9 cellular contexts compared by ENCODE assay signal in the genomic region with DNA sequence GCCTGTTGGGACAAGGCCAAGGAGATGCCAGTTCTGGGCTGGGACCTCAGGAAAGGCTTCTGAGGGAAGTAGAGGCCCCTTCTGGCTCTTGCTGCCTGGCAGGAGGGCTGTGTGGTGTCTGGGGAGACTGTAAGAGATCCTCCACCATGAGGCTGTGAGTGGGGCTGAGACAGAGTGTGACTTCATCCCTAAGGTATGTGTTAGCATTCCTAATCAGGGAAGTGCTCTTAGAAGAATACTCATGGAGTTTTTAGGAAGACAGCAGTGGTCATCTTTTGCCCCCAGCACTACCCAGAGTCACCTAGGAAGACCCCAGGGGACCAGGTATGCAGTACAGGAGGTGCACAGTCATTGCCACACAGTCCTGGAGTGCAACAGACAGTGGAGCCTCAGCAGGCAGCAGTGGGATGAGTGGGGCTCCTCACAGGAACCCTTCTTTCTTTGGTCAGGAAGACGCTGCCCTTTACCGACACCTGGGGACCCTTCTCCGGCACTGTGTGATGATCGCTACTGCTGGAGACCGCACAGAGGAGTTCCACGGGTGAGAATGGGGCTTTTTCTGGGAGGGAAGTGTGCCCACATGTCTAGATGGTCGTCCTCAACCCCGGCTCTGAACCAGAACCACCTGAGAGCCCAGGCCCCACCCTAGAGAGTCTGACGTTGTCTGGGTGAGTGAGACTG. TPM values are rescaled to one million over a fixed set of nuclear protein-coding genes. Genes with fewer than 3 reads are reported as not detected.
A peak's percentile ranks its signal among the peaks of the same experiment; 100 is the strongest.
DNase-seq lines count a peak whose midpoint lies in the region; ATAC-seq, FAIRE-seq and TF ChIP-seq lines count a peak whose summit lies in the region.
"Had no signal": no experiment of that assay in that cellular context is flagged by ENCODE, and none has a peak within 500 bp of the region (broad histone marks: within the 10 kb centered on the region; RNA-seq: fewer than 3 reads in every experiment).

No MANE protein-coding gene starts in this region.

- no peaks in the 10 kb centered on the region for H3K9me3 ChIP-seq in CD8-positive, alpha-beta memory T cell (ENCODE audit: low read length)
- H3K9me3 ChIP-seq in OCI-LY1 (ENCODE audit: low read length) (no peaks in the 10 kb centered on the region), neural progenitor cell (ENCODE audit: low read depth) (no peaks in the 10 kb centered on the region)
- H3K9me3 ChIP-seq: HAP-1 had no signal

- H3K4me3 Mint-ChIP-seq in CD8-positive, alpha-beta memory T cell = peak overlapping the region; percentile 29 to 100 (median 97)
- peak overlapping the region; percentile 87 for H3K4me3 Mint-ChIP-seq in dendritic cell treated with granulocyte-macrophage colony-stimulating factor and Interleukin-4, amounts not matched to agents 40 ng/mL and 50 ng/mL, for 4 days
- peak overlapping the region; percentile 99 for H3K4me3 Mint-ChIP-seq in neural progenitor cell

- H3K4me1 Mint-ChIP-seq in CD8-positive, alpha-beta memory T cell = peaks cover 24 to 47% (median 33%) of the 10 kb centered on the region in 3 donors
- H3K4me1 Mint-ChIP-seq in dendritic cell treated with granulocyte-macrophage colony-stimulating factor and Interleukin-4, amounts not matched to agents 40 ng/mL and 50 ng/mL, for 4 days (ENCODE audit: low read depth) = peaks cover 45% of the 10 kb centered on the region
- peaks cover 19% of the 10 kb centered on the region for H3K4me1 Mint-ChIP-seq in neural progenitor cell

- TF ChIP-seq CTCF in OCI-LY1 (IDR thresholded peaks at IDR 0.05; ENCODE audit: low read length) (no peak), neural progenitor cell (IDR thresholded peaks at IDR 0.05) (no peak)

- peaks cover 0 to 8% of the 10 kb centered on the region in 2 donors for H3K27me3 Mint-ChIP-seq in CD8-positive, alpha-beta memory T cell
- no peaks in the 10 kb centered on the region for H3K27me3 Mint-ChIP-seq in dendritic cell treated with granulocyte-macrophage colony-stimulating factor and Interleukin-4, amounts not matched to agents 40 ng/mL and 50 ng/mL, for 4 days
- peaks cover 2% of the 10 kb centered on the region for H3K27me3 Mint-ChIP-seq in neural progenitor cell (ENCODE audit: insufficient read depth, low read depth)

- H3K9me2 ChIP-seq in OCI-LY1 (ENCODE audit: low read depth, low read length) = no peaks in the 10 kb centered on the region

- TF ChIP-seq POLR2A in GM12891 (IDR thresholded peaks at IDR 0.05; ENCODE audit: low read depth, low read length) = no peak

- H4K20me1 ChIP-seq in OCI-LY1 (ENCODE audit: insufficient read depth, low read length) (no peaks in the 10 kb centered on the region), neural progenitor cell (ENCODE audit: low read depth) (peaks cover 20% of the 10 kb centered on the region)

- H3K4me2 ChIP-seq in OCI-LY1 (ENCODE audit: low read length) = peak overlapping the region; percentile 68
- H3K4me2 ChIP-seq in neural progenitor cell = no peak overlapping the region

- peaks cover 33% of the 10 kb centered on the region for H3K4me1 ChIP-seq in CD8-positive, alpha-beta memory T cell (ENCODE audit: insufficient read depth, low read length)
- peaks cover 26% of the 10 kb centered on the region for H3K4me1 ChIP-seq in OCI-LY1 (ENCODE audit: insufficient read depth, low read length, severe bottlenecking)
- H3K4me1 ChIP-seq in neural progenitor cell = peaks cover 11% of the 10 kb centered on the region

- H3K36me3 ChIP-seq in CD8-positive, alpha-beta memory T cell (ENCODE audit: insufficient read depth, low read length) = peaks cover 62% of the 10 kb centered on the region
- H3K36me3 ChIP-seq in OCI-LY1 (ENCODE audit: insufficient read depth, low read length) (peaks cover 61% of the 10 kb centered on the region), neural progenitor cell (no peaks in the 10 kb centered on the region)

- CTCF ChIA-PET in CD8-positive, alpha-beta memory T cell (lab: Charles Lee) = no interaction called here

- H3K4me3 ChIP-seq in CD8-positive, alpha-beta memory T cell (ENCODE audit: low read length) = no peak overlapping the region
- H3K4me3 ChIP-seq in OCI-LY1 (ENCODE audit: low read depth, low read length, poor library complexity, severe bottlenecking) = peak overlapping the region; percentile 70
- no peak overlapping the region for H3K4me3 ChIP-seq in neural progenitor cell

- POLR2A ChIA-PET in CD8-positive, alpha-beta memory T cell (lab: Charles Lee) = no interaction called here

- H3K27me3 ChIP-seq in CD8-positive, alpha-beta memory T cell (ENCODE audit: insufficient read depth, low read length, poor library complexity, severe bottlenecking) = no peaks in the 10 kb centered on the region
- H3K27me3 ChIP-seq in OCI-LY1 (ENCODE audit: insufficient read depth, low read length) = no peaks in the 10 kb centered on the region
- H3K27me3 ChIP-seq in neural progenitor cell = no peaks in the 10 kb centered on the region

- intact Hi-C loops in dendritic cell treated with granulocyte-macrophage colony-stimulating factor and Interleukin-4, amounts not matched to agents 40 ng/mL and 50 ng/mL, for 4 days (cut with micrococcal nuclease) = no loop called here

- no peak for ATAC-seq in HG03342 (IDR thresholded peaks at IDR 0.05; ENCODE audit: unreplicated experiment)
- no peak for ATAC-seq in GM19328 (IDR thresholded peaks at IDR 0.05; ENCODE audit: unreplicated experiment)

- H3K27ac Mint-ChIP-seq in CD8-positive, alpha-beta memory T cell = peak overlapping the region; percentile 24 to 100 (median 86)
- peak overlapping the region; percentile 99 for H3K27ac Mint-ChIP-seq in dendritic cell treated with granulocyte-macrophage colony-stimulating factor and Interleukin-4, amounts not matched to agents 40 ng/mL and 50 ng/mL, for 4 days
- H3K27ac Mint-ChIP-seq in neural progenitor cell = no peak overlapping the region

- H3K79me2 ChIP-seq in OCI-LY1 (ENCODE audit: insufficient read depth, low read length) = no peaks in the 10 kb centered on the region
- peaks cover 41% of the 10 kb centered on the region for H3K79me2 ChIP-seq in neural progenitor cell (ENCODE audit: low read depth)

- H3K9ac ChIP-seq in OCI-LY1 (ENCODE audit: low read length) (peak overlapping the region; percentile 79; the same call in 1 of the 2 replicates), neural progenitor cell (no peak overlapping the region)

- H2AFZ ChIP-seq in OCI-LY1 (ENCODE audit: low read length) = no peak overlapping the region
- no peak overlapping the region for H2AFZ ChIP-seq in neural progenitor cell (replicated peaks)

- H3K27ac ChIP-seq in CD8-positive, alpha-beta memory T cell (ENCODE audit: low read depth, low read length) = peak overlapping the region; percentile 93
- H3K27ac ChIP-seq in OCI-LY1 (ENCODE audit: low read depth, low read length, poor library complexity, severe bottlenecking) (no peak overlapping the region), neural progenitor cell (no peak overlapping the region)

- peaks cover 0 to 3% (median 0%) of the 10 kb centered on the region in 5 donors for H3K9me3 Mint-ChIP-seq in CD8-positive, alpha-beta memory T cell
- no peaks in the 10 kb centered on the region for H3K9me3 Mint-ChIP-seq in dendritic cell treated with granulocyte-macrophage colony-stimulating factor and Interleukin-4, amounts not matched to agents 40 ng/mL and 50 ng/mL, for 4 days
- no peaks in the 10 kb centered on the region for H3K9me3 Mint-ChIP-seq in neural progenitor cell

- no peak for FAIRE-seq in GM12891 (lab: Jason Lieb, UNC)

- H3F3A ChIP-seq in OCI-LY1 (ENCODE audit: insufficient read depth, low read length) = no peaks in the 10 kb centered on the region
- peaks cover 12% of the 10 kb centered on the region for H3F3A ChIP-seq in neural progenitor cell (ENCODE audit: low read depth)

- peaks cover 0 to 83% (median 5%) of the 10 kb centered on the region in 3 donors for H3K36me3 Mint-ChIP-seq in CD8-positive, alpha-beta memory T cell
- H3K36me3 Mint-ChIP-seq in dendritic cell treated with granulocyte-macrophage colony-stimulating factor and Interleukin-4, amounts not matched to agents 40 ng/mL and 50 ng/mL, for 4 days (ENCODE audit: low read depth) = peaks cover 98% of the 10 kb centered on the region
- peaks cover 19% of the 10 kb centered on the region for H3K36me3 Mint-ChIP-seq in neural progenitor cell

- no peak for DNase-seq in CD8-positive, alpha-beta memory T cell
- DNase-seq in neural progenitor cell (ENCODE audit: low spot score) (no peak), GM12891 (ENCODE audit: insufficient read length, low spot score) (no peak)
- DNase-seq in stimulated activated CD4-positive, alpha-beta T cell treated with anti-CD3 and anti-CD28 coated beads, Interleukin-4, amount 100 ng/mL, for 24 hours = no peak

TF ChIP-seq in GM12891, 5 proteins besides CTCF, POLR2A, EP300 and RAD21:
- no peak for TF ChIP-seq TAF1 (IDR thresholded peaks at IDR 0.05; ENCODE audit: low read depth, low read length)
- no peak for TF ChIP-seq PAX5 (IDR thresholded peaks at IDR 0.05; ENCODE audit: insufficient read depth, low read length, severe bottlenecking)
- no peak for TF ChIP-seq SPI1 (IDR thresholded peaks at IDR 0.05; ENCODE audit: low read depth, low read length)
- TF ChIP-seq POU2F2 (IDR thresholded peaks at IDR 0.05; ENCODE audit: low read depth, low read length) = no peak
- no peak for TF ChIP-seq POLR2AphosphoS5 (IDR thresholded peaks at IDR 0.05; ENCODE audit: low read depth, low read length)

RNA-seq across cellular contexts. Expression of gene RIC8A, which starts 2.8 kb away (rescaled TPM):
- total RNA-seq in CD8-positive, alpha-beta memory T cell = 100 to 1,000 TPM; 137 to 139 TPM
- 103 TPM for polyA plus RNA-seq in CD8-positive, alpha-beta memory T cell
- total RNA-seq in neural progenitor cell (ENCODE audit: low replicate concordance) = 45.0 and 67.2 TPM in 2 replicates
- 55.0 TPM for polyA plus RNA-seq in GM12891 (2012; ENCODE audit: low read depth, missing spikeins)

RNA-seq across cellular contexts. Expression of gene BET1L, which starts 3.1 kb away (rescaled TPM):
- 10 to 100 TPM; 36.1 to 38.5 TPM for total RNA-seq in CD8-positive, alpha-beta memory T cell
- 60.4 TPM for polyA plus RNA-seq in CD8-positive, alpha-beta memory T cell
- total RNA-seq in neural progenitor cell (ENCODE audit: low replicate concordance) = 13.1 and 16.8 TPM in 2 replicates
- polyA plus RNA-seq in GM12891 (2012; ENCODE audit: low read depth, missing spikeins) = 31.1 TPM

RNA-seq across cellular contexts. Expression of gene SCGB1C1, which starts 17.4 kb away (rescaled TPM):
- not detected for total RNA-seq in CD8-positive, alpha-beta memory T cell
- polyA plus RNA-seq in CD8-positive, alpha-beta memory T cell = not detected
- total RNA-seq in neural progenitor cell (ENCODE audit: low replicate concordance) = not detected in 2 replicates
- polyA plus RNA-seq in GM12891 (2012; ENCODE audit: low read depth, missing spikeins) = not detected

RNA-seq across cellular contexts. Expression of gene SIRT3, which starts 25.9 kb away (rescaled TPM):
- 10 to 100 TPM; 13.6 to 14.8 TPM for total RNA-seq in CD8-positive, alpha-beta memory T cell
- polyA plus RNA-seq in CD8-positive, alpha-beta memory T cell = 12.2 TPM
- total RNA-seq in neural progenitor cell (ENCODE audit: low replicate concordance) = 22.4 and 22.6 TPM in 2 replicates
- 17.3 TPM for polyA plus RNA-seq in GM12891 (2012; ENCODE audit: low read depth, missing spikeins)

RNA-seq across cellular contexts. Expression of gene PSMD13, which starts 26.5 kb away (rescaled TPM):
- total RNA-seq in CD8-positive, alpha-beta memory T cell = 100 to 1,000 TPM; 235 to 237 TPM
- 218 TPM for polyA plus RNA-seq in CD8-positive, alpha-beta memory T cell
- total RNA-seq in neural progenitor cell (ENCODE audit: low replicate concordance) = 90.6 and 106 TPM in 2 replicates
- 125 TPM for polyA plus RNA-seq in GM12891 (2012; ENCODE audit: low read depth, missing spikeins)
